8 cellular contexts compared by ENCODE assay signal in the genomic region with DNA sequence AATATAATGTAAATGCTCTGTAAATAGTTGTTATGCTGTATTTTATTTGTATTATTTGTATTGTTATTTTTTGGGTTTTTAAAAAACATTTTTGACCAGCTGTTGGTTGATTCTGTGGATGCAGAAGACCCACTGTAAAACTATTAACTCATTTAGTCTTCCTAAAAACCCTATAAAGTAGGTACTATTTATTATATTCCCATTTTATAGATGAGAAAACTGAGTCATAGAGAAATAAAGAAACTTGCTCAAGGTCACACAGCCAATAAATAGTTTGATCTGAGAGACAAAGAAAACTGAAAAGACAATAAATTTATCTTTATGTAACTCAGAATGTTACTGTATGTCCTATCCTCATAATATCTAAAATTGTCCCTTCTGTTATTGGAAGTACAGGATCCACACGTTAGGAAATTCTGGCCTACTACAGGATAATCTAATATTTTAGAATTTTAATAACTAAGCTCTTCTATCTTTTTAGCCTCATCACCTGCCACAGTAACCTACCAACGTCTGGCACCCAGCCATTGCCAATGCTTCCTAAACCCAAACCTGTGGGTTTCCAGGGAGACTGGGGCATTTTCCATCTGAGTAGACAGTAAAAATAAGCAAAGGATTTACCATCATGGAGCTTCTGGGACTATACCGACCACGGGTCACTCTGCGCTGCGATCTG. TPM values are rescaled to one million over a fixed set of nuclear protein-coding genes. Genes with fewer than 3 reads are reported as not detected.
DNase-seq lines count a peak whose midpoint lies in the region; ATAC-seq and TF ChIP-seq lines count a peak whose summit lies in the region.

No MANE protein-coding gene starts in this region.

- DNase-seq in activated naive CD4-positive, alpha-beta T cell treated with anti-CD3 and anti-CD28 coated beads, Interleukin-2, amount 50 U/mL, for 72 hours (ENCODE audit: low spot score in 2 of 2) = no peak
- DNase-seq in WTC11 (ENCODE audit: low spot score) = no peak
- DNase-seq in immature natural killer cell = no peak
- DNase-seq in testis = no peak
- no peak for DNase-seq in RKO (ENCODE audit: low spot score)
- no peak for DNase-seq in COLO829 (ENCODE audit: low spot score)

- 8 to 11% methylated on average over 6 of the region's 6 CpGs for WGBS in testis, 2 donors

- TF ChIP-seq POLR2A in testis (IDR thresholded peaks at IDR 0.05) = no peak

- H3K4me3 Mint-ChIP-seq in activated naive CD4-positive, alpha-beta T cell treated with anti-CD3 and anti-CD28 coated beads, Interleukin-2, amount 50 U/mL, for 24 hours = peak overlapping the region; percentile 86
- peak overlapping the region; percentile 78 for H3K4me3 Mint-ChIP-seq in WTC11
- H3K4me3 Mint-ChIP-seq in immature natural killer cell = peak overlapping the region; percentile 75 to 90 (median 85)

- TF ChIP-seq CTCF in WTC11 (IDR thresholded peaks at IDR 0.05) (no peak), testis (IDR thresholded peaks at IDR 0.05) (no peak)

- no peaks in the 10 kb centered on the region for H3K36me3 ChIP-seq in testis (ENCODE audit: low read depth, missing control alignments)

- no peak for ATAC-seq in activated naive CD4-positive, alpha-beta T cell treated with anti-CD3 and anti-CD28 coated beads, Interleukin-2, amount 50 U/mL, for 72 hours
- no peak for ATAC-seq in WTC11
- no peak for ATAC-seq in GM21723 (IDR thresholded peaks at IDR 0.05; ENCODE audit: unreplicated experiment)

- no peak overlapping the region for H3K27ac Mint-ChIP-seq in activated naive CD4-positive, alpha-beta T cell treated with anti-CD3 and anti-CD28 coated beads, Interleukin-2, amount 50 U/mL, for 24 hours
- H3K27ac Mint-ChIP-seq in activated naive CD4-positive, alpha-beta T cell treated with anti-CD3 and anti-CD28 coated beads, Interleukin-2, amount 50 U/mL, for 72 hours = no peak overlapping the region
- H3K27ac Mint-ChIP-seq in WTC11 (no peak overlapping the region), immature natural killer cell (peak overlapping the region in 2 of 6 donors; percentile 18)

- POLR2A ChIA-PET in WTC11 (lab: Charles Lee) = no interaction called here

- H3K27me3 ChIP-seq in testis = no peaks in the 10 kb centered on the region

- peaks cover 5% of the 10 kb centered on the region for H3K27me3 Mint-ChIP-seq in activated naive CD4-positive, alpha-beta T cell treated with anti-CD3 and anti-CD28 coated beads, Interleukin-2, amount 50 U/mL, for 24 hours
- H3K27me3 Mint-ChIP-seq in WTC11 (ENCODE audit: low read depth) = peaks cover 26% of the 10 kb centered on the region
- peaks cover 3 to 7% (median 4%) of the 10 kb centered on the region in 3 donors for H3K27me3 Mint-ChIP-seq in immature natural killer cell (ENCODE audit: low read depth in 3 of 3)

- H3K4me1 ChIP-seq in testis = no peaks in the 10 kb centered on the region

- peak overlapping the region; percentile 64 to 77 for H3K4me3 ChIP-seq in testis

- peaks cover 10% of the 10 kb centered on the region for H3K4me1 Mint-ChIP-seq in activated naive CD4-positive, alpha-beta T cell treated with anti-CD3 and anti-CD28 coated beads, Interleukin-2, amount 50 U/mL, for 24 hours
- H3K4me1 Mint-ChIP-seq in WTC11 (peaks cover 27% of the 10 kb centered on the region), immature natural killer cell (peaks cover 12 to 16% of the 10 kb centered on the region in 2 donors)

- no peaks in the 10 kb centered on the region for H3K36me3 Mint-ChIP-seq in activated naive CD4-positive, alpha-beta T cell treated with anti-CD3 and anti-CD28 coated beads, Interleukin-2, amount 50 U/mL, for 24 hours
- H3K36me3 Mint-ChIP-seq in activated naive CD4-positive, alpha-beta T cell treated with anti-CD3 and anti-CD28 coated beads, Interleukin-2, amount 50 U/mL, for 72 hours = no peaks in the 10 kb centered on the region
- 0 out of 2 replicates have a peak, but pooled peaks cover 3% of the 10 kb centered on the region for H3K36me3 Mint-ChIP-seq in WTC11
- H3K36me3 Mint-ChIP-seq in immature natural killer cell = no peaks in the 10 kb centered on the region

- intact Hi-C loops in testis (cut with DNase I; ENCODE audit: low total_unique reads) = no loop called here

- H3K27ac ChIP-seq in testis = no peak overlapping the region

- H3K9me3 ChIP-seq in testis = no peaks in the 10 kb centered on the region

- CTCF ChIA-PET in WTC11 (lab: Charles Lee) = no interaction called here

- H3K9me3 Mint-ChIP-seq in activated naive CD4-positive, alpha-beta T cell treated with anti-CD3 and anti-CD28 coated beads, Interleukin-2, amount 50 U/mL, for 24 hours = no peaks in the 10 kb centered on the region
- H3K9me3 Mint-ChIP-seq in activated naive CD4-positive, alpha-beta T cell treated with anti-CD3 and anti-CD28 coated beads, Interleukin-2, amount 50 U/mL, for 72 hours = no peaks in the 10 kb centered on the region
- peaks cover 4% of the 10 kb centered on the region for H3K9me3 Mint-ChIP-seq in WTC11
- no peaks in the 10 kb centered on the region for H3K9me3 Mint-ChIP-seq in immature natural killer cell

TF ChIP-seq in WTC11, 78 proteins besides CTCF, POLR2A, EP300 and RAD21 (continues in another document):
- TF ChIP-seq JUN (CRISPR knock-in tag; IDR thresholded peaks at IDR 0.05) = no peak
- no peak for TF ChIP-seq NR3C1 (CRISPR knock-in tag; conservative IDR thresholded peaks at IDR 0.05; ENCODE audit: low read depth)
- TF ChIP-seq IRF2 (CRISPR knock-in tag; IDR thresholded peaks at IDR 0.05; ENCODE audit: borderline replicate concordance, low read depth) = no peak
- TF ChIP-seq OVOL2 (CRISPR knock-in tag; IDR thresholded peaks at IDR 0.05; ENCODE audit: borderline replicate concordance) = no peak
- no peak for TF ChIP-seq ATF1 (CRISPR knock-in tag; IDR thresholded peaks at IDR 0.05)
- TF ChIP-seq E2F4 (CRISPR knock-in tag; IDR thresholded peaks at IDR 0.05; ENCODE audit: borderline replicate concordance, low read depth) = no peak
- TF ChIP-seq, protein P1, sequence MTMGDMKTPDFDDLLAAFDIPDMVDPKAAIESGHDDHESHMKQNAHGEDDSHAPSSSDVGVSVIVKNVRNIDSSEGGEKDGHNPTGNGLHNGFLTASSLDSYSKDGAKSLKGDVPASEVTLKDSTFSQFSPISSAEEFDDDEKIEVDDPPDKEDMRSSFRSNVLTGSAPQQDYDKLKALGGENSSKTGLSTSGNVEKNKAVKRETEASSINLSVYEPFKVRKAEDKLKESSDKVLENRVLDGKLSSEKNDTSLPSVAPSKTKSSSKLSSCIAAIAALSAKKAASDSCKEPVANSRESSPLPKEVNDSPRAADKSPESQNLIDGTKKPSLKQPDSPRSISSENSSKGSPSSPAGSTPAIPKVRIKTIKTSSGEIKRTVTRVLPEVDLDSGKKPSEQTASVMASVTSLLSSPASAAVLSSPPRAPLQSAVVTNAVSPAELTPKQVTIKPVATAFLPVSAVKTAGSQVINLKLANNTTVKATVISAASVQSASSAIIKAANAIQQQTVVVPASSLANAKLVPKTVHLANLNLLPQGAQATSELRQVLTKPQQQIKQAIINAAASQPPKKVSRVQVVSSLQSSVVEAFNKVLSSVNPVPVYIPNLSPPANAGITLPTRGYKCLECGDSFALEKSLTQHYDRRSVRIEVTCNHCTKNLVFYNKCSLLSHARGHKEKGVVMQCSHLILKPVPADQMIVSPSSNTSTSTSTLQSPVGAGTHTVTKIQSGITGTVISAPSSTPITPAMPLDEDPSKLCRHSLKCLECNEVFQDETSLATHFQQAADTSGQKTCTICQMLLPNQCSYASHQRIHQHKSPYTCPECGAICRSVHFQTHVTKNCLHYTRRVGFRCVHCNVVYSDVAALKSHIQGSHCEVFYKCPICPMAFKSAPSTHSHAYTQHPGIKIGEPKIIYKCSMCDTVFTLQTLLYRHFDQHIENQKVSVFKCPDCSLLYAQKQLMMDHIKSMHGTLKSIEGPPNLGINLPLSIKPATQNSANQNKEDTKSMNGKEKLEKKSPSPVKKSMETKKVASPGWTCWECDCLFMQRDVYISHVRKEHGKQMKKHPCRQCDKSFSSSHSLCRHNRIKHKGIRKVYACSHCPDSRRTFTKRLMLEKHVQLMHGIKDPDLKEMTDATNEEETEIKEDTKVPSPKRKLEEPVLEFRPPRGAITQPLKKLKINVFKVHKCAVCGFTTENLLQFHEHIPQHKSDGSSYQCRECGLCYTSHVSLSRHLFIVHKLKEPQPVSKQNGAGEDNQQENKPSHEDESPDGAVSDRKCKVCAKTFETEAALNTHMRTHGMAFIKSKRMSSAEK (CRISPR knock-in tag; IDR thresholded peaks at IDR 0.05; ENCODE audit: borderline replicate concordance) = no peak

RNA-seq across cellular contexts. Expression of gene MAP3K21, which starts 1.1 kb away (rescaled TPM):
- 1 to 10 TPM; 2.7 to 4.2 TPM for total RNA-seq in activated naive CD4-positive, alpha-beta T cell treated with anti-CD3 and anti-CD28 coated beads, Interleukin-2, amount 50 U/mL, for 72 hours
- total RNA-seq in WTC11 (2021) = 21.1 to 24.0 TPM (median 23.0 TPM) in 3 replicates
- polyA plus RNA-seq in immature natural killer cell = under 1 TPM in 1 of 3 donors, not detected in 2; 0.09 TPM
- total RNA-seq in testis = 100 to 1,000 TPM in 1 of 2 donors, 10 to 100 TPM in 1; 80.2 to 111 TPM
- 17.2 TPM for polyA plus RNA-seq in testis (ENCODE audit: insufficient read depth, low read depth, low replicate concordance)

RNA-seq across cellular contexts. Expression of gene PCNX2, which starts 30.9 kb away (rescaled TPM):
- total RNA-seq in activated naive CD4-positive, alpha-beta T cell treated with anti-CD3 and anti-CD28 coated beads, Interleukin-2, amount 50 U/mL, for 72 hours = 10 to 100 TPM; 11.2 to 26.0 TPM
- total RNA-seq in WTC11 (2021) (50.8 to 59.4 TPM (median 57.0 TPM) in 3 replicates), testis (10 to 100 TPM; 27.6 to 28.9 TPM)
- polyA plus RNA-seq in immature natural killer cell (1 to 10 TPM in 2 of 3 donors, not detected in 1; 1.1 to 2.6 TPM), testis (ENCODE audit: insufficient read depth, low read depth, low replicate concordance) (8.4 TPM)
